Comparison of ENCODE assay signal across 15 cellular contexts in genomic region chr2:54048117-54048785, GRCh38.
DNase-seq lines count a peak whose midpoint lies in the region; ATAC-seq and TF ChIP-seq lines count a peak whose summit lies in the region.
"Had no signal": no experiment of that assay in that cellular context is flagged by ENCODE, and none has a peak within 500 bp of the region (broad histone marks: within the 10 kb centered on the region; RNA-seq: fewer than 3 reads in every experiment).

No MANE protein-coding gene starts in this region.

- H3F3A ChIP-seq in PC-9 (ENCODE audit: insufficient read depth, low read depth): peaks cover 8% of the 10 kb centered on the region; the same call in 1 of the 2 replicates

- no peak overlapping the region for H3K4me3 ChIP-seq in Panc1 (ENCODE audit: low read depth in 2 of 2, low read length in 2 of 2)
- H3K4me3 ChIP-seq in brain microvascular endothelial cell (ENCODE audit: low read depth, low read length): no peak overlapping the region
- H3K4me3 ChIP-seq in PC-9: no peak overlapping the region
- H3K4me3 ChIP-seq in prostate gland: no peak overlapping the region
- H3K4me3 ChIP-seq: heart right ventricle had no signal

- no peak overlapping the region for H3K4me3 Mint-ChIP-seq in CD4-positive, alpha-beta T cell
- H3K4me3 Mint-ChIP-seq: HFFc6, neural crest cell had no signal

- in situ Hi-C loops in Panc1 (cut with HindIII; ENCODE audit: low pct_unique_long_range_greater_than_20kb, low sequenced_read_pairs): no loop called here
- in situ Hi-C loops in brain microvascular endothelial cell (cut with HindIII; ENCODE audit: low pct_ligation_motif_present, low sequenced_read_pairs): no loop called here

- no peaks in the 10 kb centered on the region for H3K79me2 ChIP-seq in PC-9 (ENCODE audit: low read depth)

- WGBS in prostate gland: 95% methylated on average over 2 of the region's 2 CpGs

- no peaks in the 10 kb centered on the region for H3K27me3 Mint-ChIP-seq in CD4-positive, alpha-beta T cell

- no peak overlapping the region for H3K27ac ChIP-seq in CD4-positive, alpha-beta T cell (ENCODE audit: low read depth, low read length)
- no peak overlapping the region for H3K27ac ChIP-seq in Panc1 (ENCODE audit: low read length)
- no peak overlapping the region for H3K27ac ChIP-seq in foreskin keratinocyte
- H3K27ac ChIP-seq in brain microvascular endothelial cell: no peak overlapping the region
- H3K27ac ChIP-seq in PC-9: no peak overlapping the region
- H3K27ac ChIP-seq in prostate gland: no peak overlapping the region
- H3K27ac ChIP-seq: heart right ventricle, RWPE1 had no signal

- intact Hi-C loops in CD4-positive, alpha-beta T cell (cut with DNase I, micrococcal nuclease): loop anchor here in 1 of 2 experiments (10.0 kb wide), 1 partner anchor 53 kb away; no protein-coding TSS in a partner anchor
- intact Hi-C loops in Panc1 (cut with micrococcal nuclease; ENCODE audit: unreplicated experiment): no loop called here
- intact Hi-C loops in PC-9 (cut with micrococcal nuclease; ENCODE audit: unreplicated experiment): no loop called here
- intact Hi-C loops in prostate gland (cut with DNase I): no loop called here

- TF ChIP-seq POLR2A in prostate gland (IDR thresholded peaks at IDR 0.05): no peak

- H3K9me2 ChIP-seq in PC-9 (ENCODE audit: insufficient read depth): no peaks in the 10 kb centered on the region

- BruUV-seq in Panc1 (replicated peaks; lab: Mats Ljungman, UMichigan) (no TSS peak), PC-9 (replicated peaks; lab: Mats Ljungman, UMichigan) (no TSS peak)

- H3K9me3 ChIP-seq in CD4-positive, alpha-beta T cell (ENCODE audit: control insufficient read depth, low read length): no peaks in the 10 kb centered on the region
- H3K9me3 ChIP-seq in Panc1 (ENCODE audit: control insufficient read depth, insufficient read depth, low read depth, low read length) (peaks cover 7% of the 10 kb centered on the region; the same call in 1 of the 2 replicates), PC-9 (ENCODE audit: insufficient read depth, low read depth) (peaks cover 11% of the 10 kb centered on the region; the same call in 1 of the 2 replicates), prostate gland (no peaks in the 10 kb centered on the region)

- H3K4me1 Mint-ChIP-seq in CD4-positive, alpha-beta T cell (ENCODE audit: low read depth): peaks cover 19% of the 10 kb centered on the region

- no peak overlapping the region for H3K4me2 ChIP-seq in PC-9

- no peak for DNase-seq in CD4-positive, alpha-beta T cell
- DNase-seq in Panc1 (ENCODE audit: low read depth, low spot score) (no peak), foreskin keratinocyte (no peak), brain microvascular endothelial cell (no peak), retina (no peak), PC-9 (no peak), prostate gland (ENCODE audit: low spot score) (no peak)
- DNase-seq: heart right ventricle, HFFc6, NCI-H1105, NCI-H524 treated with DMSO at 0.1 percent for 48 hours had no signal

- peak; percentile 34 for TF ChIP-seq CTCF in CD4-positive, alpha-beta T cell (IDR thresholded peaks at IDR 0.05)
- TF ChIP-seq CTCF in Panc1 (IDR thresholded peaks at IDR 0.05) (peak; percentile 30; the same call in 1 of the 2 replicates), foreskin keratinocyte (conservative IDR thresholded peaks at IDR 0.05) (peak; percentile 23), brain microvascular endothelial cell (IDR thresholded peaks at IDR 0.05; ENCODE audit: low read depth, low read length, missing control alignments) (no peak), PC-9 (conservative IDR thresholded peaks at IDR 0.05) (no peak), prostate gland (IDR thresholded peaks at IDR 0.05) (no peak)

- no peak overlapping the region for H2AFZ ChIP-seq in PC-9

- peaks cover 5% of the 10 kb centered on the region for H3K9me3 Mint-ChIP-seq in CD4-positive, alpha-beta T cell

- POLR2A ChIA-PET in CD4-positive, alpha-beta T cell (lab: Charles Lee): interaction anchor here (0.5 to 2.5 kb wide), 3 partner anchors 78 to 1127 kb away, joined by 3 to 14 read pairs (median 4); partner anchors contain the start of gene PSME4
- POLR2A ChIA-PET in Panc1 (lab: Charles Lee) (no interaction called here), PC-9 (lab: Charles Lee; ENCODE audit: unreplicated experiment) (no interaction called here)

- H3K4me1 ChIP-seq in Panc1 (ENCODE audit: control insufficient read depth, insufficient read depth, low read length): peaks cover 10% of the 10 kb centered on the region
- H3K4me1 ChIP-seq in foreskin keratinocyte: peaks cover 3% of the 10 kb centered on the region
- peaks cover 14% of the 10 kb centered on the region; the same call in 1 of the 2 replicates for H3K4me1 ChIP-seq in PC-9 (replicated peaks; ENCODE audit: insufficient read depth)
- H3K4me1 ChIP-seq in prostate gland (replicated peaks): no peaks in the 10 kb centered on the region

- CTCF ChIA-PET in CD4-positive, alpha-beta T cell (lab: Charles Lee): interaction anchor here (1.0 kb wide), 1 partner anchor 100 kb away, joined by 3 read pairs; no protein-coding TSS in a partner anchor
- CTCF ChIA-PET in Panc1 (lab: Charles Lee): interaction anchor here (0.5 kb wide), 1 partner anchor 72 kb away, joined by 3 read pairs; no protein-coding TSS in a partner anchor
- CTCF ChIA-PET in PC-9 (lab: Charles Lee): no interaction called here

- no peaks in the 10 kb centered on the region for H3K27me3 ChIP-seq in CD4-positive, alpha-beta T cell (ENCODE audit: control insufficient read depth, insufficient read depth, low read length)
- H3K27me3 ChIP-seq in Panc1 (ENCODE audit: control insufficient read depth, insufficient read depth, low read length) (no peaks in the 10 kb centered on the region), foreskin keratinocyte (no peaks in the 10 kb centered on the region), brain microvascular endothelial cell (replicated peaks) (no peaks in the 10 kb centered on the region), PC-9 (ENCODE audit: insufficient read depth, low read depth) (no peaks in the 10 kb centered on the region), prostate gland (replicated peaks; ENCODE audit: insufficient read depth) (no peaks in the 10 kb centered on the region)
- H3K27me3 ChIP-seq: heart right ventricle had no signal

- H3K36me3 Mint-ChIP-seq in CD4-positive, alpha-beta T cell (ENCODE audit: low read depth): peaks cover 22% of the 10 kb centered on the region

- H3K36me3 ChIP-seq in Panc1 (ENCODE audit: control insufficient read depth, insufficient read depth, low read length) (no peaks in the 10 kb centered on the region), brain microvascular endothelial cell (replicated peaks) (no peaks in the 10 kb centered on the region), PC-9 (ENCODE audit: low read depth) (no peaks in the 10 kb centered on the region), prostate gland (no peaks in the 10 kb centered on the region)

- no peak overlapping the region for H3K27ac Mint-ChIP-seq in CD4-positive, alpha-beta T cell
- H3K27ac Mint-ChIP-seq: HFFc6 had no signal

- peak; percentile 80 for ATAC-seq in CD4-positive, alpha-beta T cell (ENCODE audit: poor library complexity)
- ATAC-seq in GM19351 (IDR thresholded peaks at IDR 0.05; ENCODE audit: unreplicated experiment) (peak; percentile 45), Panc1 (no peak), foreskin keratinocyte (no peak)
- ATAC-seq: sciatic nerve had no signal

- no peaks in the 10 kb centered on the region; the same call in 1 of the 2 replicates for H4K20me1 ChIP-seq in PC-9 (ENCODE audit: insufficient read depth)

Comparison
In these comparisons a context has a peak if more than half of its experiments do, and no peak if none do; other contexts are left out.
1. ATAC-seq: peak in CD4-positive, alpha-beta T cell (single experiment) and GM19351 (single experiment); none in Panc1 (single experiment) and foreskin keratinocyte (single experiment).
2. CTCF ChIP-seq: peak in CD4-positive, alpha-beta T cell (single experiment), Panc1 (single experiment) and foreskin keratinocyte (single experiment); none in brain microvascular endothelial cell (single experiment), PC-9 (single experiment) and prostate gland (0 of 4).